In genomic region chr12:88924162-88924561, GRCh38 we compare ENCODE assay signal across 16 cellular contexts.
"Had no signal": no experiment of that assay in that cellular context is flagged by ENCODE, and none has a peak within 500 bp of the region (broad histone marks: within the 10 kb centered on the region; RNA-seq: fewer than 3 reads in every experiment).

No MANE protein-coding gene starts in this region.

- FAIRE-seq: pancreas had no signal

- H3K4me3 ChIP-seq: esophagus muscularis mucosa, pancreas, tibial artery had no signal

- H3K36me3 Mint-ChIP-seq: activated naive CD4-positive, alpha-beta T cell treated with anti-CD3 and anti-CD28 coated beads, Interleukin-2, amount 50 U/mL, for 24 hours; immature natural killer cell; memory B cell; natural killer cell had no signal

- H3K4me1 Mint-ChIP-seq: activated naive CD4-positive, alpha-beta T cell treated with anti-CD3 and anti-CD28 coated beads, Interleukin-2, amount 50 U/mL, for 24 hours; immature natural killer cell; memory B cell; natural killer cell had no signal

- H3K27me3 Mint-ChIP-seq: activated naive CD4-positive, alpha-beta T cell treated with anti-CD3 and anti-CD28 coated beads, Interleukin-2, amount 50 U/mL, for 24 hours; dendritic cell treated with granulocyte-macrophage colony-stimulating factor and Interleukin-4, amounts not matched to agents 40 ng/mL and 50 ng/mL, for 4 days had no signal

- DNase-seq: activated CD4-positive, alpha-beta T cell treated with anti-CD3 and anti-CD28 coated beads, Interleukin-2, amount 50 U/mL, for 48 hours; activated gamma-delta T cell; effector CD8-positive, alpha-beta T cell; immature natural killer cell; left ventricle myocardium superior; natural killer cell; pancreas; stimulated activated CD4-positive, alpha-beta T cell treated with anti-CD3 and anti-CD28 coated beads, Interleukin-2, amount 100 ng/mL, for 24 hours; stimulated activated naive CD8-positive, alpha-beta T cell treated with anti-CD3 and anti-CD28 coated beads, Interleukin-15, Interleukin-2, amounts not matched to agents 100 U/mL and 50 U/mL, for 24 hours; substantia nigra; T-helper 2 cell; tibial artery had no signal

- H3K27ac ChIP-seq: pancreas, tibial artery had no signal

- H3K36me3 ChIP-seq: esophagus muscularis mucosa, pancreas, tibial artery had no signal

- H3K27ac Mint-ChIP-seq: activated naive CD4-positive, alpha-beta T cell treated with anti-CD3 and anti-CD28 coated beads, Interleukin-2, amount 50 U/mL, for 24 hours; dendritic cell treated with granulocyte-macrophage colony-stimulating factor and Interleukin-4, amounts not matched to agents 40 ng/mL and 50 ng/mL, for 4 days; immature natural killer cell; memory B cell; natural killer cell had no signal

- H3K9me3 Mint-ChIP-seq: activated naive CD4-positive, alpha-beta T cell treated with anti-CD3 and anti-CD28 coated beads, Interleukin-2, amount 50 U/mL, for 24 hours; dendritic cell treated with granulocyte-macrophage colony-stimulating factor and Interleukin-4, amounts not matched to agents 40 ng/mL and 50 ng/mL, for 4 days had no signal

- H3K9me3 ChIP-seq: esophagus muscularis mucosa, pancreas, tibial artery had no signal

- ATAC-seq: left ventricle myocardium superior; natural killer cell; pancreas; stimulated activated naive CD8-positive, alpha-beta T cell treated with anti-CD3 and anti-CD28 coated beads, Interleukin-15, Interleukin-2, amounts not matched to agents 100 U/mL and 50 U/mL, for 24 hours had no signal

- H3K4me3 Mint-ChIP-seq: activated naive CD4-positive, alpha-beta T cell treated with anti-CD3 and anti-CD28 coated beads, Interleukin-2, amount 50 U/mL, for 24 hours; dendritic cell treated with granulocyte-macrophage colony-stimulating factor and Interleukin-4, amounts not matched to agents 40 ng/mL and 50 ng/mL, for 4 days; immature natural killer cell; memory B cell; natural killer cell had no signal

- H3K27me3 ChIP-seq: esophagus muscularis mucosa, pancreas, tibial artery had no signal
